In the genomic region with DNA sequence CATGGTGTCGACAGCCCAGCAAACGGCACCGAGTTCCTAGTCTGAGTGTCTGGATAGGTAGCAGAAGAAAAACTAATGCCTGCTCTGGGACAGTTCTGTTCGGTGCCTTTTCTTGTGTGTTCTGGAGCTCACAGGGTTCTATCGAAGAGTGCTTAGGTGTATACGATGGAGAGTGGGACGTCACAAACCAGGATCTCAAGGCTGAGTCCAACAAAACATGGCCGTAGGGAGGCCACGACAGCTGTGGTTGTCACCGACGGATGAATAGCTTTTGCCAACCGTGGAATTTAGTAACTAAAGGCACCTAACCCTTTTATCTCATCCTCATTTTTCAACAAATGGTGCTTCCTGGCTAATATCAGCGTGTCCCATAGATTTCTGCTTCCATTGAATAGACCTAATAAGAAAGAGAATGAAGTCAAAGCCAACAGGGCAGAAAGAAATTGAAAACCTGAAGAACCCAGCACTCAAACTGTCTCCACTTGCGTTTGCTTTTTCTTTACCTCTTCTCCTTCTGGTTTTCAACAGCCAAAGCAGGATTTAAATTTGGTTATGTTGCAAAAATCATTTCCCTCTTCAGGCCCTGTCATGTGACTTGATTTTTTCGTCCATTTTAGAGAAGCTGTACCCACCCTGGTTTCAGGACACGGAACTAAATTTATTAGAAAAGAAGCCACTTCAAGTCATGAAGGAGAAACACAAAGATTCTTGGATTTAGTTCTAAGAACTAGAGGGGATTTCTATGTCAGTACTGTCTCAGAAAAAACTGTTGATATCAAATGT, we compare ENCODE assay signal across 1 cellular context.
TF ChIP-seq lines count a peak whose summit lies in the region.

No MANE protein-coding gene starts in this region.

TF ChIP-seq in IMR-90, 13 proteins besides CTCF, POLR2A, EP300 and RAD21 (continued from another document):
- TF ChIP-seq, protein P1, sequence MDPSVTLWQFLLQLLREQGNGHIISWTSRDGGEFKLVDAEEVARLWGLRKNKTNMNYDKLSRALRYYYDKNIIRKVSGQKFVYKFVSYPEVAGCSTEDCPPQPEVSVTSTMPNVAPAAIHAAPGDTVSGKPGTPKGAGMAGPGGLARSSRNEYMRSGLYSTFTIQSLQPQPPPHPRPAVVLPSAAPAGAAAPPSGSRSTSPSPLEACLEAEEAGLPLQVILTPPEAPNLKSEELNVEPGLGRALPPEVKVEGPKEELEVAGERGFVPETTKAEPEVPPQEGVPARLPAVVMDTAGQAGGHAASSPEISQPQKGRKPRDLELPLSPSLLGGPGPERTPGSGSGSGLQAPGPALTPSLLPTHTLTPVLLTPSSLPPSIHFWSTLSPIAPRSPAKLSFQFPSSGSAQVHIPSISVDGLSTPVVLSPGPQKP (IDR thresholded peaks at IDR 0.05; ENCODE audit: borderline replicate concordance, low read depth, low read length), result no peak
- TF ChIP-seq RCOR1 (IDR thresholded peaks at IDR 0.05; ENCODE audit: insufficient replicate concordance, low read length), result no peak
- no peak for TF ChIP-seq MAFK (IDR thresholded peaks at IDR 0.05; ENCODE audit: low read depth, low read length)
- TF ChIP-seq NFE2L2 (IDR thresholded peaks at IDR 0.05; ENCODE audit: low read depth, low read length), result no peak
- no peak for TF ChIP-seq RFX5 (IDR thresholded peaks at IDR 0.05; ENCODE audit: low read depth, low read length)
- TF ChIP-seq BHLHE40 (IDR thresholded peaks at IDR 0.05; ENCODE audit: low read depth, low read length), result no peak
- TF ChIP-seq CEBPB (IDR thresholded peaks at IDR 0.05; ENCODE audit: low read depth, low read length), result no peak
